In the genomic region with DNA sequence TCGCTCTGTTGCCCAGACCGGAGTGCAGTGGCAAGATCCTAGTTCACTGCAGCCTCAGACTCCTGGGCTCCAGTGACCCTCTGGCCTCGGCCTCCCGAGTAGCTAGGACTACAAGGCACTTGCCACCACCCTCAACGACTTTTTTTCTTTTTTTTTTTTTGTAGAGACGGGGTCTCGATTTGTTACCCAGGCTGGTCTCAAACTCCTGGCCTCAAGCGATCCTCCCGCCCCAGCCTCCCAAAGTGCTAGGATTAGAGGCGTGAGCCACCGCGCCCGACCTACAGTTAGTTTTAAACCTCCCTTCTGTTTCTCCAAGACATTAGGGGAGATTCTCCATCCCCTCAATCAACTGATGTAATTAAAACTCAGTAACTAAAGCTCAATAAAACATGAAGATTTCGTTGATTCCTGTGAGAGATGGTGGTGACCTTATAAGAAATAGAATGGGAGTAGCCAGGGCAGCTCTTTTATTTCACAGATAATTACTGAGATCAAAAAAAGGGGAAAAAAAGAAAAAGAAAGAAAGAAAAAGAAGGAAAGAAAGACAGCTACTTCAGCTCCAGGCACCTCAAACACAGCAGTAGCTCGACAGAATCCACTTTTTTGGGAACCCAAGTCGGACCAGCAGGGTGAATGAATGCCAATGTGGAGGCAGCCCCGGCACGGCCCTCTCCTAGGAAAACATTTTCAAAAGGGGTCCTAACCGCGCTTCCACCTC, we compare ENCODE assay signal across 8 cellular contexts. TPM values are rescaled to one million over a fixed set of nuclear protein-coding genes. Genes with fewer than 3 reads are reported as not detected.
A peak's percentile ranks its signal among the peaks of the same experiment; 100 is the strongest.
DNase-seq lines count a peak whose midpoint lies in the region; ATAC-seq and TF ChIP-seq lines count a peak whose summit lies in the region.

No MANE protein-coding gene starts in this region.

- peak overlapping the region; percentile 34 for H3K27ac ChIP-seq in DOHH2 (ENCODE audit: low read depth, low read length)
- H3K27ac ChIP-seq in SJCRH30 = peak overlapping the region; percentile 51
- peak overlapping the region; percentile 87 to 93 (median 90) for H3K27ac ChIP-seq in esophagus squamous epithelium
- peak overlapping the region; percentile 6 for H3K27ac ChIP-seq in trophoblast cell (ENCODE audit: low read depth, low read length)

- H3K36me3 ChIP-seq in DOHH2 (ENCODE audit: control insufficient read depth, low read length) (peaks cover 43% of the 10 kb centered on the region), SJCRH30 (peaks cover 10% of the 10 kb centered on the region), esophagus squamous epithelium (peaks cover 0 to 41% (median 22%) of the 10 kb centered on the region in 3 donors), trophoblast cell (ENCODE audit: control insufficient read depth in 1 of 2, insufficient read depth in 2 of 2, low read length in 2 of 2) (peaks cover 23 to 26% of the 10 kb centered on the region in 2 experiments)

- H3K14ac ChIP-seq in trophoblast cell (ENCODE audit: low read length) = peak overlapping the region; percentile 82

- H3K4me3 ChIP-seq in DOHH2 (ENCODE audit: low read length) (peak overlapping the region; percentile 93), SJCRH30 (peak overlapping the region; percentile 79), esophagus squamous epithelium (peak overlapping the region; percentile 67 to 86 (median 76)), trophoblast cell (ENCODE audit: low read depth, low read length) (peak overlapping the region; percentile 94)

- peaks cover 84% of the 10 kb centered on the region for H3K79me2 ChIP-seq in DOHH2 (ENCODE audit: control insufficient read depth, low read length)
- peaks cover 5% of the 10 kb centered on the region for H3K79me2 ChIP-seq in trophoblast cell (ENCODE audit: control insufficient read depth, insufficient read depth, low read length, poor library complexity)

- H3K4me1 ChIP-seq in DOHH2 (ENCODE audit: control insufficient read depth, low read length) (peaks cover 52% of the 10 kb centered on the region), SJCRH30 (peaks cover 9% of the 10 kb centered on the region), esophagus squamous epithelium (peaks cover 9 to 45% (median 14%) of the 10 kb centered on the region in 3 donors), trophoblast cell (ENCODE audit: control insufficient read depth in 1 of 2, insufficient read depth in 2 of 2, low read length in 2 of 2) (peaks cover 0 to 4% of the 10 kb centered on the region in 2 experiments)

- peak overlapping the region; percentile 80 for H4K12ac ChIP-seq in trophoblast cell (ENCODE audit: low read depth, low read length)

- peak overlapping the region; percentile 62 for H3K18ac ChIP-seq in trophoblast cell (ENCODE audit: low read length)

- peak overlapping the region; percentile 71 for H2AFZ ChIP-seq in trophoblast cell (ENCODE audit: insufficient read depth, low read length, poor library complexity)

- no peaks in the 10 kb centered on the region; the same call in 1 of the 2 replicates for H4K20me1 ChIP-seq in DOHH2 (ENCODE audit: control insufficient read depth, insufficient read depth, low read depth, low read length)

- TF ChIP-seq CTCF in DOHH2 (IDR thresholded peaks at IDR 0.05; ENCODE audit: low read depth, low read length, poor library complexity, severe bottlenecking) = no peak
- TF ChIP-seq CTCF in esophagus squamous epithelium (IDR thresholded peaks at IDR 0.05) = no peak
- TF ChIP-seq CTCF in GM20000 (IDR thresholded peaks at IDR 0.05; ENCODE audit: extremely low read depth, missing control alignments) = no peak

- peak overlapping the region; percentile 84 for H3K4ac ChIP-seq in trophoblast cell (ENCODE audit: low read depth, low read length)

- no peak for TF ChIP-seq POLR2A in esophagus squamous epithelium (IDR thresholded peaks at IDR 0.05)

- H3K9ac ChIP-seq in trophoblast cell (ENCODE audit: low read length) = peak overlapping the region; percentile 90

- H3K9me3 ChIP-seq in DOHH2 (ENCODE audit: control insufficient read depth, insufficient read depth, low read length) (no peaks in the 10 kb centered on the region), SJCRH30 (replicated peaks) (no peaks in the 10 kb centered on the region), esophagus squamous epithelium (no peaks in the 10 kb centered on the region), trophoblast cell (ENCODE audit: insufficient read depth, low read depth, low read length) (no peaks in the 10 kb centered on the region)

- H2AK5ac ChIP-seq in trophoblast cell (ENCODE audit: low read length) = peak overlapping the region; percentile 13

- 50 to 54% methylated on average over 18 to 20 of the region's 20 CpGs for WGBS in esophagus squamous epithelium, 2 donors
- WGBS in trophoblast cell (ENCODE audit: extremely low coverage, insufficient coverage, insufficient read length) = no CpG with 5 or more reads among the region's 20 CpGs

- no peak for ATAC-seq in HG03521 (IDR thresholded peaks at IDR 0.05; ENCODE audit: unreplicated experiment)
- ATAC-seq in GM21717 (IDR thresholded peaks at IDR 0.05; ENCODE audit: unreplicated experiment) = no peak

- no peak for DNase-seq in SJCRH30
- no peak for DNase-seq in esophagus squamous epithelium (lab: John Stamatoyannopoulos, UW)
- DNase-seq in trophoblast cell = no peak
- DNase-seq in OCI-M2 (lab: John Stamatoyannopoulos, UW; ENCODE audit: unreplicated experiment) = no peak
- no peak for DNase-seq in GM20000 (ENCODE audit: low spot score)

- H4K8ac ChIP-seq in trophoblast cell (ENCODE audit: low read depth, low read length) = peak overlapping the region; percentile 89

- H4K91ac ChIP-seq in trophoblast cell (ENCODE audit: low read depth, low read length) = peak overlapping the region; percentile 71

- no peak overlapping the region for H2BK12ac ChIP-seq in trophoblast cell (ENCODE audit: low read length)

- H3K9me2 ChIP-seq in DOHH2 (replicated peaks; ENCODE audit: control insufficient read depth, low read length) = no peaks in the 10 kb centered on the region

- H3K4me2 ChIP-seq in DOHH2 (ENCODE audit: low read length) (peak overlapping the region; percentile 98), trophoblast cell (ENCODE audit: low read length) (peak overlapping the region; percentile 83)

- intact Hi-C loops in esophagus squamous epithelium (cut with DNase I) = no loop called here

- peak overlapping the region; percentile 43 for H2BK120ac ChIP-seq in trophoblast cell (ENCODE audit: insufficient read depth, low read length, poor library complexity)

- H3K27me3 ChIP-seq in DOHH2 (ENCODE audit: control insufficient read depth, low read length) = no peaks in the 10 kb centered on the region
- no peaks in the 10 kb centered on the region for H3K27me3 ChIP-seq in SJCRH30
- peaks cover 0 to 9% (median 0%) of the 10 kb centered on the region in 4 donors for H3K27me3 ChIP-seq in esophagus squamous epithelium
- H3K27me3 ChIP-seq in trophoblast cell (ENCODE audit: insufficient read depth, low read length) = no peaks in the 10 kb centered on the region

- peaks cover 4% of the 10 kb centered on the region for H3K79me1 ChIP-seq in trophoblast cell (ENCODE audit: low read length)

- H2BK5ac ChIP-seq in trophoblast cell (ENCODE audit: low read depth, low read length, poor library complexity) = no peak overlapping the region

- H3K23ac ChIP-seq in trophoblast cell (ENCODE audit: low read length) = no peak overlapping the region

- H3F3A ChIP-seq in DOHH2 (ENCODE audit: control insufficient read depth, insufficient read depth) = peaks cover 19% of the 10 kb centered on the region

RNA-seq across cellular contexts. Expression of a gene that starts 0.6 kb away (rescaled TPM):
- total RNA-seq in SJCRH30 (2014; rRNA removed; shearing (Covaris generic)) = 22.8 and 25.8 TPM in 2 replicates
- 10 to 100 TPM; 12.2 to 32.8 (median 18.7) TPM for total RNA-seq in esophagus squamous epithelium
- 19.0 and 19.1 TPM in 2 replicates for polyA plus RNA-seq in trophoblast cell (2013)

RNA-seq across cellular contexts. Expression of a gene that starts 3.0 kb away (rescaled TPM):
- 6.8 and 6.9 TPM in 2 replicates for total RNA-seq in SJCRH30 (2014; rRNA removed; shearing (Covaris generic))
- total RNA-seq in esophagus squamous epithelium = 1 to 10 TPM in 3 of 4 donors, under 1 TPM in 1; 0.87 to 5.3 (median 2.7) TPM
- polyA plus RNA-seq in trophoblast cell (2013) = 0.31 and 0.36 TPM in 2 replicates

RNA-seq across cellular contexts. Expression of a gene that starts 54.7 kb away (rescaled TPM):
- total RNA-seq in SJCRH30 (2014; rRNA removed; shearing (Covaris generic)) = 19.4 and 26.0 TPM in 2 replicates
- total RNA-seq in esophagus squamous epithelium = 10 to 100 TPM; 35.3 to 55.4 (median 42.6) TPM
- 47.7 and 49.1 TPM in 2 replicates for polyA plus RNA-seq in trophoblast cell (2013)

Comparison
In these comparisons a context has a peak if more than half of its experiments do, and no peak if none do; other contexts are left out.
1. H3K27ac ChIP-seq: peak in every context shown above with its lines; median percentile 90 in esophagus squamous epithelium; 51 in SJCRH30; 34 in DOHH2; 6 in trophoblast cell.